Comparison of ENCODE assay signal across 24 cellular contexts in genomic region chr17:18027280-18027679, GRCh38. TPM values are rescaled to one million over a fixed set of nuclear protein-coding genes. Genes with fewer than 3 reads are reported as not detected.
A peak's percentile ranks its signal among the peaks of the same experiment; 100 is the strongest.
DNase-seq lines count a peak whose midpoint lies in the region; ATAC-seq and TF ChIP-seq lines count a peak whose summit lies in the region.
"Had no signal": no experiment of that assay in that cellular context is flagged by ENCODE, and none has a peak within 500 bp of the region (broad histone marks: within the 10 kb centered on the region; RNA-seq: fewer than 3 reads in every experiment).

No MANE protein-coding gene starts in this region.

- CTCF ChIA-PET in MCF 10A (lab: Yijun Ruan, JAX): interaction anchor here (0.6 to 1.9 kb wide), 4 partner anchors 11 to 136 kb away, joined by 3 to 8 read pairs (median 4); partner anchors contain the start of genes DRC3 and TOM1L2
- CTCF ChIA-PET in mammary epithelial cell (lab: Charles Lee; ENCODE audit: low non-redundant PET): no interaction called here
- CTCF ChIA-PET in RWPE1 (lab: Yijun Ruan, JAX): interaction anchor here (1.1 kb wide), 1 partner anchor 216 kb away, joined by 4 read pairs; no protein-coding TSS in a partner anchor

- H3K4me3 ChIP-seq in mammary epithelial cell (replicated peaks in 1 of 3; ENCODE audit: insufficient read depth in 1 of 3, low read depth in 2 of 3, low read length in 3 of 3): no peak overlapping the region
- H3K4me3 ChIP-seq in left ventricle myocardium inferior: no peak overlapping the region
- H3K4me3 ChIP-seq in skeletal muscle tissue (ENCODE audit: low read length in 3 of 3): no peak overlapping the region
- H3K4me3 ChIP-seq in smooth muscle cell: no peak overlapping the region
- H3K4me3 ChIP-seq: left lung, tibial nerve had no signal

- BruUV-seq in MCF 10A (replicated peaks; lab: Mats Ljungman, UMichigan) (no TSS peak), mammary epithelial cell (replicated peaks; lab: Mats Ljungman, UMichigan) (no TSS peak)

- H4K20me1 ChIP-seq in mammary epithelial cell (ENCODE audit: insufficient read depth, low read length): no peaks in the 10 kb centered on the region
- peaks cover 19% of the 10 kb centered on the region for H4K20me1 ChIP-seq in smooth muscle cell (ENCODE audit: low read depth)

- no peak overlapping the region for H3K4me2 ChIP-seq in mammary epithelial cell (ENCODE audit: insufficient read depth, low read depth, low read length)
- H3K4me2 ChIP-seq in smooth muscle cell: no peak overlapping the region

- H3K79me2 ChIP-seq in mammary epithelial cell (ENCODE audit: insufficient read depth, low read length) (peaks cover 14% of the 10 kb centered on the region), smooth muscle cell (ENCODE audit: low read depth) (peaks cover 8% of the 10 kb centered on the region)

- H3K4me1 ChIP-seq in mammary epithelial cell (ENCODE audit: insufficient read depth, low read length) (peaks cover 42% of the 10 kb centered on the region), left ventricle myocardium inferior (peaks cover 57% of the 10 kb centered on the region), skeletal muscle tissue (ENCODE audit: control insufficient read depth in 3 of 3, insufficient read depth in 3 of 3, low read length in 3 of 3) (peaks cover 25 to 42% (median 26%) of the 10 kb centered on the region in 3 donors), smooth muscle cell (ENCODE audit: low read depth) (no peaks in the 10 kb centered on the region)

- no peak overlapping the region for H2AFZ ChIP-seq in mammary epithelial cell (ENCODE audit: low read depth, low read length)
- no peak overlapping the region for H2AFZ ChIP-seq in smooth muscle cell (ENCODE audit: low read depth)
- H2AFZ ChIP-seq: parathyroid adenoma had no signal

- H3K36me3 Mint-ChIP-seq in MCF 10A (ENCODE audit: insufficient read depth, unreplicated experiment): no peaks in the 10 kb centered on the region

- H3K27ac ChIP-seq in mammary epithelial cell (ENCODE audit: insufficient read depth, low read depth, low read length) (no peak overlapping the region), RWPE1 (peak overlapping the region; percentile 69), left ventricle myocardium inferior (replicated peaks) (peak overlapping the region; percentile 90), skeletal muscle tissue (ENCODE audit: low read depth, low read length) (peak overlapping the region; percentile 34), smooth muscle cell (ENCODE audit: low read depth) (no peak overlapping the region)
- H3K27ac ChIP-seq: left lung, parathyroid adenoma, tibial nerve had no signal

- H3K9me3 ChIP-seq in mammary epithelial cell (replicated peaks; ENCODE audit: insufficient read depth, low read length) (no peaks in the 10 kb centered on the region), left ventricle myocardium inferior (replicated peaks) (no peaks in the 10 kb centered on the region), skeletal muscle tissue (ENCODE audit: control insufficient read depth in 3 of 3, low read length in 3 of 3) (no peaks in the 10 kb centered on the region), smooth muscle cell (replicated peaks; ENCODE audit: low read depth) (no peaks in the 10 kb centered on the region)
- H3K9me3 ChIP-seq: left lung, tibial nerve had no signal

- POLR2A ChIA-PET in MCF 10A (lab: Yijun Ruan, JAX): interaction anchor here (0.6 to 2.8 kb wide), 3 partner anchors 26 to 113 kb away, joined by 3 to 11 read pairs (median 4); partner anchors contain the start of genes DRC3 and TOM1L2
- POLR2A ChIA-PET in RWPE1 (lab: Yijun Ruan, JAX; ENCODE audit: low non-redundant PET): no interaction called here

- in situ Hi-C loops in mammary epithelial cell (cut with MboI; ENCODE audit: low sequenced_read_pairs in 2 of 2): loop anchor here in 1 of 2 donors (5.0 to 25.0 kb wide), 2 partner anchors 135 to 340 kb away; partner anchors contain the start of gene RAI1

- DNase-seq in MCF 10A (ENCODE audit: unreplicated experiment): peak; percentile 43
- no peak for DNase-seq in mammary epithelial cell
- no peak for DNase-seq in RWPE1 (ENCODE audit: low spot score)
- peak; percentile 39 for DNase-seq in left ventricle myocardium inferior
- no peak for DNase-seq in smooth muscle cell (lab: John Stamatoyannopoulos, UW; ENCODE audit: unreplicated experiment)
- no peak for DNase-seq in SK-N-DZ (ENCODE audit: low spot score)
- DNase-seq: activated CD4-positive, alpha-beta T cell treated with anti-CD3 and anti-CD28 coated beads for 1 hour; activated gamma-delta T cell treated with Interleukin-2 at 50 U/mL for 16 hours; activated naive CD8-positive, alpha-beta T cell treated with anti-CD3 and anti-CD28 coated beads, Interleukin-2, amount 50 U/mL, for 24 hours; activated T-cell treated with anti-CD3 and anti-CD28 coated beads, Interleukin-2, amount 50 U/mL, for 1 hour; CD8-positive, alpha-beta T cell; effector CD4-positive, alpha-beta T cell; Karpas-422; left lung; NCI-H226; NK-92 treated with Interleukin-12 subunit alpha and Interleukin-12 subunit beta, amount 100 ng/mL, for 24 hours had no signal

- H3K4me3 Mint-ChIP-seq in MCF 10A (ENCODE audit: unreplicated experiment): no peak overlapping the region
- H3K4me3 Mint-ChIP-seq: activated naive CD8-positive, alpha-beta T cell treated with anti-CD3 and anti-CD28 coated beads, Interleukin-2, amount 50 U/mL, for 24 hours; CD8-positive, alpha-beta T cell; nephron had no signal

- no peaks in the 10 kb centered on the region for H3K36me3 ChIP-seq in mammary epithelial cell (ENCODE audit: insufficient read depth, low read length)
- no peaks in the 10 kb centered on the region for H3K36me3 ChIP-seq in left ventricle myocardium inferior
- H3K36me3 ChIP-seq in skeletal muscle tissue (ENCODE audit: control insufficient read depth in 3 of 3, insufficient read depth in 3 of 3, low read length in 3 of 3): peaks cover 2 to 15% (median 4%) of the 10 kb centered on the region in 3 donors
- H3K36me3 ChIP-seq in smooth muscle cell (ENCODE audit: low read depth): no peaks in the 10 kb centered on the region

- no peaks in the 10 kb centered on the region for H3K9me3 Mint-ChIP-seq in MCF 10A (ENCODE audit: unreplicated experiment)
- H3K9me3 Mint-ChIP-seq: activated naive CD8-positive, alpha-beta T cell treated with anti-CD3 and anti-CD28 coated beads, Interleukin-2, amount 50 U/mL, for 24 hours; CD8-positive, alpha-beta T cell; nephron had no signal

- TF ChIP-seq CTCF in MCF 10A (IDR thresholded peaks at IDR 0.05; ENCODE audit: unreplicated experiment) (no peak), mammary epithelial cell (conservative IDR thresholded peaks at IDR 0.05 in 1 of 2, IDR thresholded peaks at IDR 0.05 in 1 of 2; ENCODE audit: extremely low read depth in 1 of 2, insufficient read depth in 1 of 2, low read depth in 1 of 2, low read length in 2 of 2) (no peak), RWPE1 (conservative IDR thresholded peaks at IDR 0.05; ENCODE audit: low read depth) (no peak), left ventricle myocardium inferior (IDR thresholded peaks at IDR 0.05; ENCODE audit: borderline replicate concordance) (no peak), smooth muscle cell (IDR thresholded peaks at IDR 0.05; ENCODE audit: borderline replicate concordance, insufficient read depth, poor library complexity, severe bottlenecking) (no peak)

- dilution Hi-C loops in mammary epithelial cell (cut with HindIII; ENCODE audit: low sequenced_read_pairs): loop anchor here (5.0 kb wide), 1 partner anchor 40 kb away; no protein-coding TSS in a partner anchor

- H3K27ac Mint-ChIP-seq in MCF 10A (ENCODE audit: low read depth, unreplicated experiment): no peak overlapping the region
- H3K27ac Mint-ChIP-seq: activated naive CD8-positive, alpha-beta T cell treated with anti-CD3 and anti-CD28 coated beads, Interleukin-2, amount 50 U/mL, for 24 hours; CD8-positive, alpha-beta T cell; nephron had no signal

- intact Hi-C loops in MCF 10A (cut with micrococcal nuclease): no loop called here
- intact Hi-C loops in mammary epithelial cell (cut with micrococcal nuclease): loop anchor here (5.0 kb wide), 1 partner anchor 55 kb away; the partner anchor contains the start of genes DRC3 and TOM1L2
- intact Hi-C loops in left ventricle myocardium inferior (cut with micrococcal nuclease): loop anchor here (10.0 kb wide), 1 partner anchor 352 kb away; no protein-coding TSS in a partner anchor

- H3K27me3 ChIP-seq in mammary epithelial cell (ENCODE audit: insufficient read depth, low read length) (no peaks in the 10 kb centered on the region), left ventricle myocardium inferior (ENCODE audit: low read depth) (no peaks in the 10 kb centered on the region), skeletal muscle tissue (ENCODE audit: control insufficient read depth in 3 of 3, insufficient read depth in 3 of 3, low read length in 3 of 3) (no peaks in the 10 kb centered on the region), smooth muscle cell (ENCODE audit: low read depth) (no peaks in the 10 kb centered on the region)
- H3K27me3 ChIP-seq: left lung, tibial nerve had no signal

- no peaks in the 10 kb centered on the region for H3F3A ChIP-seq in smooth muscle cell (ENCODE audit: low read depth)

- WGBS in mammary epithelial cell (ENCODE audit: low coverage, missing lambda C conversion rate): 84% methylated on average over 6 of the region's 6 CpGs
- 88% methylated on average over 6 of the region's 6 CpGs for WGBS in smooth muscle cell (ENCODE audit: low lambda C conversion rate)

- no peak for ATAC-seq in HG02973 (IDR thresholded peaks at IDR 0.05; ENCODE audit: unreplicated experiment)
- ATAC-seq: activated naive CD8-positive, alpha-beta T cell treated with anti-CD3 and anti-CD28 coated beads, Interleukin-2, amount 50 U/mL, for 24 hours; CD8-positive, alpha-beta T cell had no signal

- no peaks in the 10 kb centered on the region for H3K27me3 Mint-ChIP-seq in MCF 10A (ENCODE audit: insufficient read depth, unreplicated experiment)
- H3K27me3 Mint-ChIP-seq: activated naive CD8-positive, alpha-beta T cell treated with anti-CD3 and anti-CD28 coated beads, Interleukin-2, amount 50 U/mL, for 24 hours had no signal

- peaks cover 15% of the 10 kb centered on the region for H3K4me1 Mint-ChIP-seq in MCF 10A (ENCODE audit: insufficient read depth, unreplicated experiment)

- H3K9ac ChIP-seq in mammary epithelial cell (ENCODE audit: insufficient read depth, low read length): no peak overlapping the region
- peak overlapping the region in 1 of 3 donors; percentile 40 for H3K9ac ChIP-seq in skeletal muscle tissue (ENCODE audit: low read depth in 1 of 3, low read length in 3 of 3)
- H3K9ac ChIP-seq in smooth muscle cell (ENCODE audit: low read depth): no peak overlapping the region
- H3K9ac ChIP-seq: parathyroid adenoma had no signal

RNA-seq across cellular contexts. Expression of gene ATPAF2, which starts 11.7 kb away (rescaled TPM):
- total RNA-seq in MCF 10A (2022): 12.4 and 18.6 TPM in 2 replicates
- 10 to 100 TPM; 17.0 to 23.5 TPM for total RNA-seq in mammary epithelial cell
- 19.0 TPM for polyA plus RNA-seq in mammary epithelial cell
- polyA minus RNA-seq in mammary epithelial cell: 10.4 TPM
- total RNA-seq in left ventricle myocardium inferior: 37.5 TPM
- 19.3 TPM for total RNA-seq in skeletal muscle tissue
- 9.8 and 32.3 TPM in 2 replicates for total RNA-seq in smooth muscle cell
- 31.0 and 51.9 TPM in 2 replicates for polyA plus RNA-seq in smooth muscle cell
- 28.4 and 44.3 TPM in 2 replicates for polyA plus RNA-seq in SK-N-DZ (2014; cell fraction: cytosol; rRNA removed)
- 40.9 and 53.7 TPM in 2 replicates for polyA plus RNA-seq in SK-N-DZ (2014; cell fraction: nucleus; rRNA removed)

RNA-seq across cellular contexts. Expression of gene GID4, which starts 11.9 kb away (rescaled TPM):
- 9.8 and 11.0 TPM in 2 replicates for total RNA-seq in MCF 10A (2022)
- 10 to 100 TPM; 11.2 to 16.4 TPM for total RNA-seq in mammary epithelial cell
- polyA plus RNA-seq in mammary epithelial cell: 8.5 TPM
- polyA minus RNA-seq in mammary epithelial cell: 11.2 TPM
- total RNA-seq in left ventricle myocardium inferior: 18.0 TPM
- 5.2 TPM for total RNA-seq in skeletal muscle tissue
- 7.7 and 8.4 TPM in 2 replicates for total RNA-seq in smooth muscle cell
- 6.1 and 7.5 TPM in 2 replicates for polyA plus RNA-seq in smooth muscle cell
- 8.2 and 8.6 TPM in 2 replicates for polyA plus RNA-seq in SK-N-DZ (2014; cell fraction: cytosol; rRNA removed)
- polyA plus RNA-seq in SK-N-DZ (2014; cell fraction: nucleus; rRNA removed): 5.6 and 8.3 TPM in 2 replicates

RNA-seq across cellular contexts. Expression of gene DRC3, which starts 54.6 kb away (rescaled TPM):
- total RNA-seq in MCF 10A (2022) (2.3 and 3.1 TPM in 2 replicates), mammary epithelial cell (1 to 10 TPM in 1 of 2 donors, under 1 TPM in 1; 0.85 to 1.0 TPM), left ventricle myocardium inferior (1.7 TPM), skeletal muscle tissue (1.0 TPM), smooth muscle cell (0.72 TPM in 1 of 2 replicates, not detected in the other)
- polyA plus RNA-seq in mammary epithelial cell (0.67 TPM), smooth muscle cell (0.83 and 2.4 TPM in 2 replicates)
- not detected for polyA minus RNA-seq in mammary epithelial cell
- 0.48 and 0.49 TPM in 2 replicates for polyA plus RNA-seq in SK-N-DZ (2014; cell fraction: cytosol; rRNA removed)
- 2.9 and 4.0 TPM in 2 replicates for polyA plus RNA-seq in SK-N-DZ (2014; cell fraction: nucleus; rRNA removed)
- total RNA-seq: H1; mononuclear cell; T-helper 1 cell treated with Interleukin-12 subunit alpha and Interleukin-12 subunit beta and Interleukin-4 antibody, amounts not matched to agents 30 ng/mL and 1 ng/mL, for 36 hours had no signal

RNA-seq across cellular contexts. Expression of gene TOM1L2, which starts 55.1 kb away (rescaled TPM):
- total RNA-seq in MCF 10A (2022) (34.2 and 44.3 TPM in 2 replicates), mammary epithelial cell (10 to 100 TPM; 42.8 to 71.1 TPM), left ventricle myocardium inferior (284 TPM), skeletal muscle tissue (14.1 TPM), smooth muscle cell (27.0 and 27.3 TPM in 2 replicates)
- polyA plus RNA-seq in mammary epithelial cell (47.1 TPM), smooth muscle cell (20.3 and 37.9 TPM in 2 replicates)
- polyA minus RNA-seq in mammary epithelial cell: 168 TPM
- polyA plus RNA-seq in SK-N-DZ (2014; cell fraction: cytosol; rRNA removed): 67.5 and 118 TPM in 2 replicates
- 26.1 and 66.8 TPM in 2 replicates for polyA plus RNA-seq in SK-N-DZ (2014; cell fraction: nucleus; rRNA removed)

Comparison
In these comparisons a context has a peak if more than half of its experiments do, and no peak if none do; other contexts are left out.
1. DNase-seq: peak in MCF 10A (single experiment) and left ventricle myocardium inferior (single experiment); none in mammary epithelial cell (single experiment), RWPE1 (single experiment), smooth muscle cell (single experiment) and SK-N-DZ (single experiment).
2. H3K27ac ChIP-seq: peak in RWPE1 (single experiment), left ventricle myocardium inferior (single experiment) and skeletal muscle tissue (single experiment); none in mammary epithelial cell (single experiment) and smooth muscle cell (single experiment).